8 cellular contexts compared by ENCODE assay signal in the genomic region with DNA sequence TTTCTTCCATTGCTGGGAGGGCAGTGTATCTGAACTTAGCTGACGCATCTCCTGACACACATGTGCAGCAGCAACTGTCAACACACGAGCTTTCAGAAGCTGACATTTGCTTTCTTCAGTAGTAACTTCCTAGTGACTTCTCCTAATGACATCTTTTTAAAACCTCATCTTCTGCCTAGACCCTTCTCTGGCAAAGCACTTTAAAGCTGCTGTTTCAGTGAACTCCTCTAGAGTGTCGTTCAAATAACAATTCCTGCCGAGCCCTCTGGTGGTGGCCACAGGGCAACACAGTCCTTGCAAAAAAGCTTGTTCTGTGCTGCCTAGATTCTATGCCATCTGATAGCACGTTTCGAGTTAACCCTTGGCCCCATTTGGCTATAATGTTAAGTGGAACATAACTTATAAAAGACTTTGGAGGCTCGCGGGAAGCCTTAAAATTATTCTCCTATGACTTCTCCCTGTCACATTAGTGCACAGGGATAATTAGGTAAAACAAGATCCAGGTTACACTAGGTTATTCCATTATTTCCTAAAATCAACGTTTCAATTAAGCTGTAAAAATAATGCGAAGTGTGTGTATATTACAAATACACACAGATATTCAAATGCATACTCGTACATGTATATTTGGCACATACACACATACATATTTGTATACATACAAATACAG.
DNase-seq lines count a peak whose midpoint lies in the region; ATAC-seq, FAIRE-seq and TF ChIP-seq lines count a peak whose summit lies in the region.

No MANE protein-coding gene starts in this region.

- RAD21 ChIA-PET in HCT116 (lab: Charles Lee; ENCODE audit: low non-redundant PET in 1 of 2, low total read pairs in 2 of 2, uncharacterized antibody in 2 of 2, unreplicated experiment in 2 of 2): no interaction called here

- H3K4me3 ChIP-seq in HCT116 (replicated peaks in 1 of 2; ENCODE audit: low read depth in 1 of 2, low read length in 2 of 2): no peak overlapping the region
- no peak overlapping the region for H3K4me3 ChIP-seq in astrocyte (ENCODE audit: insufficient read depth, low read depth, low read length)

- H3K4me1 Mint-ChIP-seq in astrocyte (ENCODE audit: low read depth, unreplicated experiment): peaks cover 30% of the 10 kb centered on the region
- no peaks in the 10 kb centered on the region for H3K4me1 Mint-ChIP-seq in activated T-helper 2 cell treated with anti-CD3 and anti-CD28 coated beads, Interferon-gamma antibody, Interleukin-2, Interleukin-4, amounts not matched to agents 10 μg/mL and 5 μg/mL and 100 μg/mL, durations not matched to agents 14 hours and 24 hours and 36 hours (ENCODE audit: low read depth)

- peak overlapping the region; percentile 52 for H2AFZ ChIP-seq in HCT116 (ENCODE audit: low read depth, low read length, poor library complexity, severe bottlenecking)
- H2AFZ ChIP-seq in astrocyte (ENCODE audit: low read depth, low read length): peak overlapping the region; percentile 3

- H3K27ac Mint-ChIP-seq in astrocyte (ENCODE audit: unreplicated experiment): no peak overlapping the region
- H3K27ac Mint-ChIP-seq in activated T-helper 2 cell treated with anti-CD3 and anti-CD28 coated beads, Interferon-gamma antibody, Interleukin-2, Interleukin-4, amounts not matched to agents 10 μg/mL and 5 μg/mL and 100 μg/mL, durations not matched to agents 14 hours and 24 hours and 36 hours: no peak overlapping the region

- H3K9me2 ChIP-seq in HCT116 (ENCODE audit: insufficient read depth): no peaks in the 10 kb centered on the region

- H3K36me3 ChIP-seq in HCT116 (ENCODE audit: control insufficient read depth in 1 of 2, insufficient read depth in 2 of 2, low read length in 2 of 2) (no peaks in the 10 kb centered on the region), astrocyte (ENCODE audit: insufficient read depth, low read length) (no peaks in the 10 kb centered on the region)

- TF ChIP-seq RAD21 in HCT116 (IDR thresholded peaks at IDR 0.05; ENCODE audit: low read depth): peak; percentile 70

- FAIRE-seq in astrocyte (lab: Jason Lieb, UNC): no peak

- no peaks in the 10 kb centered on the region for H3K9me3 Mint-ChIP-seq in astrocyte (ENCODE audit: unreplicated experiment)
- H3K9me3 Mint-ChIP-seq in activated T-helper 2 cell treated with anti-CD3 and anti-CD28 coated beads, Interferon-gamma antibody, Interleukin-2, Interleukin-4, amounts not matched to agents 10 μg/mL and 5 μg/mL and 100 μg/mL, durations not matched to agents 14 hours and 24 hours and 36 hours: peaks cover 24% of the 10 kb centered on the region

- H3K9ac ChIP-seq in HCT116 (ENCODE audit: low read length) (no peak overlapping the region), astrocyte (ENCODE audit: low read length) (no peak overlapping the region)

- H3K9me3 ChIP-seq in HCT116 (ENCODE audit: control insufficient read depth in 1 of 2, insufficient read depth in 1 of 2, low read depth in 1 of 2, low read length in 2 of 2): no peaks in the 10 kb centered on the region
- no peaks in the 10 kb centered on the region for H3K9me3 ChIP-seq in astrocyte (ENCODE audit: insufficient read depth, low read depth, low read length)

- H3K4me3 Mint-ChIP-seq in astrocyte (ENCODE audit: unreplicated experiment): no peak overlapping the region
- no peak overlapping the region for H3K4me3 Mint-ChIP-seq in activated T-helper 2 cell treated with anti-CD3 and anti-CD28 coated beads, Interferon-gamma antibody, Interleukin-2, Interleukin-4, amounts not matched to agents 10 μg/mL and 5 μg/mL and 100 μg/mL, durations not matched to agents 14 hours and 24 hours and 36 hours (ENCODE audit: low read depth)

- H3K36me3 Mint-ChIP-seq in astrocyte (ENCODE audit: low read depth, unreplicated experiment): no peaks in the 10 kb centered on the region
- no peaks in the 10 kb centered on the region for H3K36me3 Mint-ChIP-seq in activated T-helper 2 cell treated with anti-CD3 and anti-CD28 coated beads, Interferon-gamma antibody, Interleukin-2, Interleukin-4, amounts not matched to agents 10 μg/mL and 5 μg/mL and 100 μg/mL, durations not matched to agents 14 hours and 24 hours and 36 hours (ENCODE audit: low read depth)

- H3K4me2 ChIP-seq in HCT116 (ENCODE audit: low read length) (no peak overlapping the region), astrocyte (ENCODE audit: low read length) (no peak overlapping the region)

- POLR2A ChIA-PET in HCT116 (lab: Charles Lee): no interaction called here

- no peaks in the 10 kb centered on the region for H3K4me1 ChIP-seq in HCT116 (ENCODE audit: control insufficient read depth in 1 of 2, insufficient read depth in 2 of 2, low read length in 2 of 2)
- H3K4me1 ChIP-seq in astrocyte (ENCODE audit: insufficient read depth, low read length): peaks cover 14% of the 10 kb centered on the region

- H3K27me3 Mint-ChIP-seq in astrocyte (ENCODE audit: low read depth, unreplicated experiment): no peaks in the 10 kb centered on the region
- no peaks in the 10 kb centered on the region for H3K27me3 Mint-ChIP-seq in activated T-helper 2 cell treated with anti-CD3 and anti-CD28 coated beads, Interferon-gamma antibody, Interleukin-2, Interleukin-4, amounts not matched to agents 10 μg/mL and 5 μg/mL and 100 μg/mL, durations not matched to agents 14 hours and 24 hours and 36 hours (ENCODE audit: low read depth)

- CTCF ChIA-PET in HCT116 (lab: Charles Lee): interaction anchor here (0.8 to 1.6 kb wide), 6 partner anchors 10 to 259 kb away, joined by 3 to 10 read pairs (median 3); no protein-coding TSS in a partner anchor

- no TSS peak for BruUV-seq in HCT116 (replicated peaks; lab: Mats Ljungman, UMichigan)

- peak; percentile 100 for ATAC-seq in HCT116
- no peak for ATAC-seq in GM18517 (IDR thresholded peaks at IDR 0.05; ENCODE audit: unreplicated experiment)

- H4K20me1 ChIP-seq in HCT116 (ENCODE audit: insufficient read depth): no peaks in the 10 kb centered on the region
- no peaks in the 10 kb centered on the region for H4K20me1 ChIP-seq in astrocyte (ENCODE audit: insufficient read depth, low read length)

- intact Hi-C loops in HCT116 (cut with micrococcal nuclease): no loop called here
- intact Hi-C loops in activated T-helper 2 cell treated with anti-CD3 and anti-CD28 coated beads, Interferon-gamma antibody, Interleukin-2, Interleukin-4, amounts not matched to agents 10 μg/mL and 5 μg/mL and 100 μg/mL, durations not matched to agents 14 hours and 24 hours and 36 hours (cut with micrococcal nuclease): no loop called here

- TF ChIP-seq CTCF in HCT116 (IDR thresholded peaks at IDR 0.05 in 2 of 3, conservative IDR thresholded peaks at IDR 0.05 in 1 of 3; ENCODE audit: borderline replicate concordance in 1 of 3, insufficient read depth in 1 of 3, low read depth in 2 of 3, low read length in 2 of 3) (peak; percentile 73 to 96 (median 93)), astrocyte (IDR thresholded peaks at IDR 0.05; ENCODE audit: insufficient read depth, low read depth, low read length) (peak; percentile 92)

- H3K79me2 ChIP-seq in HCT116 (ENCODE audit: insufficient read depth, low read length) (no peaks in the 10 kb centered on the region), astrocyte (ENCODE audit: insufficient read depth, low read length) (no peaks in the 10 kb centered on the region)

- DNase-seq in GDM1 (lab: John Stamatoyannopoulos, UW) (peak; percentile 2), HCT116 (ENCODE audit: low read depth, low spot score) (peak; percentile 68), NCI-H1694 (lab: John Stamatoyannopoulos, UW) (peak; percentile 2), astrocyte (ENCODE audit: low read depth) (peak; percentile 6), kidney glomerular epithelial cell (lab: John Stamatoyannopoulos, UW) (peak; percentile 50)
- DNase-seq in effector CD8-positive, alpha-beta T cell (lab: John Stamatoyannopoulos, UW): no peak
- DNase-seq in activated T-helper 2 cell treated with anti-CD3 and anti-CD28 coated beads, Interferon-gamma antibody, Interleukin-2, Interleukin-4, amounts not matched to agents 10 μg/mL and 5 μg/mL and 100 μg/mL, durations not matched to agents 14 hours and 24 hours and 36 hours (ENCODE audit: low spot score): no peak

- no peak for TF ChIP-seq POLR2A in HCT116 (IDR thresholded peaks at IDR 0.05; ENCODE audit: borderline replicate concordance, extremely low read depth, insufficient read depth, insufficient read length)

- H3K27ac ChIP-seq in HCT116 (ENCODE audit: low read depth, low read length) (no peak overlapping the region), astrocyte (ENCODE audit: low read depth, low read length) (no peak overlapping the region)

- no peaks in the 10 kb centered on the region for H3K27me3 ChIP-seq in HCT116 (ENCODE audit: insufficient read depth, low read length)
- H3K27me3 ChIP-seq in astrocyte (ENCODE audit: insufficient read depth, low read length): no peaks in the 10 kb centered on the region

TF ChIP-seq in HCT116, 20 proteins besides CTCF, POLR2A, EP300 and RAD21 (continues in another document):
- TF ChIP-seq SRF (IDR thresholded peaks at IDR 0.05; ENCODE audit: low read depth): no peak
- TF ChIP-seq ELF1 (IDR thresholded peaks at IDR 0.05; ENCODE audit: borderline replicate concordance, low read depth): no peak
- no peak; the same call in 1 of the 2 replicates for TF ChIP-seq CBX3 (IDR thresholded peaks at IDR 0.05; ENCODE audit: low read depth)
- TF ChIP-seq JUND (IDR thresholded peaks at IDR 0.05): no peak
- TF ChIP-seq, protein P1, sequence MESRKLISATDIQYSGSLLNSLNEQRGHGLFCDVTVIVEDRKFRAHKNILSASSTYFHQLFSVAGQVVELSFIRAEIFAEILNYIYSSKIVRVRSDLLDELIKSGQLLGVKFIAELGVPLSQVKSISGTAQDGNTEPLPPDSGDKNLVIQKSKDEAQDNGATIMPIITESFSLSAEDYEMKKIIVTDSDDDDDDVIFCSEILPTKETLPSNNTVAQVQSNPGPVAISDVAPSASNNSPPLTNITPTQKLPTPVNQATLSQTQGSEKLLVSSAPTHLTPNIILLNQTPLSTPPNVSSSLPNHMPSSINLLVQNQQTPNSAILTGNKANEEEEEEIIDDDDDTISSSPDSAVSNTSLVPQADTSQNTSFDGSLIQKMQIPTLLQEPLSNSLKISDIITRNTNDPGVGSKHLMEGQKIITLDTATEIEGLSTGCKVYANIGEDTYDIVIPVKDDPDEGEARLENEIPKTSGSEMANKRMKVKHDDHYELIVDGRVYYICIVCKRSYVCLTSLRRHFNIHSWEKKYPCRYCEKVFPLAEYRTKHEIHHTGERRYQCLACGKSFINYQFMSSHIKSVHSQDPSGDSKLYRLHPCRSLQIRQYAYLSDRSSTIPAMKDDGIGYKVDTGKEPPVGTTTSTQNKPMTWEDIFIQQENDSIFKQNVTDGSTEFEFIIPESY (IDR thresholded peaks at IDR 0.05; ENCODE audit: extremely low read depth, insufficient replicate concordance, low read length): no peak
- TF ChIP-seq TCF7L2 (IDR thresholded peaks at IDR 0.05; ENCODE audit: borderline replicate concordance, extremely low read depth, insufficient read depth, insufficient read length): no peak
- no peak for TF ChIP-seq SIN3A (IDR thresholded peaks at IDR 0.05; ENCODE audit: low read depth)
- TF ChIP-seq YY1 (IDR thresholded peaks at IDR 0.05; ENCODE audit: extremely low read depth, insufficient replicate concordance, low read depth, low read length): no peak
- no peak for TF ChIP-seq ZFX (IDR thresholded peaks at IDR 0.05)

Comparison
In these comparisons a context has a peak if more than half of its experiments do, and no peak if none do; other contexts are left out.
1. DNase-seq: peak in GDM1 (single experiment), HCT116 (single experiment), NCI-H1694 (single experiment), astrocyte (single experiment) and kidney glomerular epithelial cell (single experiment); none in effector CD8-positive, alpha-beta T cell (single experiment) and activated T-helper 2 cell treated with anti-CD3 and anti-CD28 coated beads, Interferon-gamma antibody, Interleukin-2, Interleukin-4, amounts not matched to agents 10 μg/mL and 5 μg/mL and 100 μg/mL, durations not matched to agents 14 hours and 24 hours and 36 hours (single experiment).